11 cellular contexts compared by ENCODE assay signal in genomic region chr7:2331707-2332106, GRCh38.
"Had no signal": no experiment of that assay in that cellular context is flagged by ENCODE, and none has a peak within 500 bp of the region (broad histone marks: within the 10 kb centered on the region; RNA-seq: fewer than 3 reads in every experiment).

No MANE protein-coding gene starts in this region.

- H3K4me1 ChIP-seq: HAP-1 had no signal

- H3K4me2 ChIP-seq: GM23338 had no signal

- H3K9me3 Mint-ChIP-seq: GM23338, H9, HFFc6 had no signal

- H3K27ac Mint-ChIP-seq: GM23338, HFFc6 had no signal

- H3K27ac ChIP-seq: GM23248 had no signal

- DNase-seq: GM23248, GOT3, H7, H9, HCEC 1CT, HFFc6 had no signal

- FAIRE-seq: H1, H54 had no signal

- ATAC-seq: GM23338, HCT116 had no signal

- H2AFZ ChIP-seq: GM23248, GM23338 had no signal

- H3K9me3 ChIP-seq: HAP-1 had no signal

- H3K4me1 Mint-ChIP-seq: H9 had no signal

- H3K9ac ChIP-seq: GM23248 had no signal

- H3K36me3 ChIP-seq: HAP-1 had no signal

- H3K4me3 Mint-ChIP-seq: GM23338, H9, HFFc6 had no signal

- H3K4me3 ChIP-seq: GM23248, GM23338, HAP-1 had no signal
